Comparison of ENCODE assay signal across 1 cellular context in the genomic region with DNA sequence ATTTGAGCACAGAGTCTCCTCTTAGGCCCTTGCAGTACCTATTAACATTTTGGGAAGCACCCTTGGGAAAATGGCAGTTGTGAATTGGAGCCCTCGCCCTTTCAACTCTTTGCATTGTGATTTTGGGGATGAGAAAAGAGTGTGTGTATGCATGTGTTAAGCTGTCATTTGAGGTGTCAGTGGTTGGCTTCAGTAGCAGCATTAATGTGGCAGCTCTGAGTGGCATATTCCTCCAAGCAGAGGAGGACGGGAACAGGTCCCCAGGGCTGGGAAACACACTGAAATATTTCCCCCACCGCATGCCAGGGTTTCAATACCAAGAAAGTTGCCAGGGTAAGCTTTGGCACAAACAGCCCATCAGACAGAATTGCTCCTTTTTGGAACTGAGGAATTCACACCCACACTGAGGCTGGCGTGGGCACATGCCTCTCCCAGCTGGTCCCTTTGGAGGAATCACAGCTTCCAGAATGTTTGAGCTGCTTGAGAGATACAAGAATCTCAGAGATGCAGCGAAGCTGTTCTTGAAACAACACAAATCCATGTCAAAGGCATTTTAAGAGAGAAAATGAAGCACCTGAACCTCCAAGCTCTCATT.
TF ChIP-seq lines count a peak whose summit lies in the region.

No MANE protein-coding gene starts in this region.

TF ChIP-seq in neural cell, 6 proteins besides CTCF, POLR2A, EP300 and RAD21 (continued from another document):
- TF ChIP-seq, protein P1, sequence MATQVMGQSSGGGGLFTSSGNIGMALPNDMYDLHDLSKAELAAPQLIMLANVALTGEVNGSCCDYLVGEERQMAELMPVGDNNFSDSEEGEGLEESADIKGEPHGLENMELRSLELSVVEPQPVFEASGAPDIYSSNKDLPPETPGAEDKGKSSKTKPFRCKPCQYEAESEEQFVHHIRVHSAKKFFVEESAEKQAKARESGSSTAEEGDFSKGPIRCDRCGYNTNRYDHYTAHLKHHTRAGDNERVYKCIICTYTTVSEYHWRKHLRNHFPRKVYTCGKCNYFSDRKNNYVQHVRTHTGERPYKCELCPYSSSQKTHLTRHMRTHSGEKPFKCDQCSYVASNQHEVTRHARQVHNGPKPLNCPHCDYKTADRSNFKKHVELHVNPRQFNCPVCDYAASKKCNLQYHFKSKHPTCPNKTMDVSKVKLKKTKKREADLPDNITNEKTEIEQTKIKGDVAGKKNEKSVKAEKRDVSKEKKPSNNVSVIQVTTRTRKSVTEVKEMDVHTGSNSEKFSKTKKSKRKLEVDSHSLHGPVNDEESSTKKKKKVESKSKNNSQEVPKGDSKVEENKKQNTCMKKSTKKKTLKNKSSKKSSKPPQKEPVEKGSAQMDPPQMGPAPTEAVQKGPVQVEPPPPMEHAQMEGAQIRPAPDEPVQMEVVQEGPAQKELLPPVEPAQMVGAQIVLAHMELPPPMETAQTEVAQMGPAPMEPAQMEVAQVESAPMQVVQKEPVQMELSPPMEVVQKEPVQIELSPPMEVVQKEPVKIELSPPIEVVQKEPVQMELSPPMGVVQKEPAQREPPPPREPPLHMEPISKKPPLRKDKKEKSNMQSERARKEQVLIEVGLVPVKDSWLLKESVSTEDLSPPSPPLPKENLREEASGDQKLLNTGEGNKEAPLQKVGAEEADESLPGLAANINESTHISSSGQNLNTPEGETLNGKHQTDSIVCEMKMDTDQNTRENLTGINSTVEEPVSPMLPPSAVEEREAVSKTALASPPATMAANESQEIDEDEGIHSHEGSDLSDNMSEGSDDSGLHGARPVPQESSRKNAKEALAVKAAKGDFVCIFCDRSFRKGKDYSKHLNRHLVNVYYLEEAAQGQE (IDR thresholded peaks at IDR 0.05; ENCODE audit: borderline replicate concordance) = peak; percentile 33
